In the genomic region with DNA sequence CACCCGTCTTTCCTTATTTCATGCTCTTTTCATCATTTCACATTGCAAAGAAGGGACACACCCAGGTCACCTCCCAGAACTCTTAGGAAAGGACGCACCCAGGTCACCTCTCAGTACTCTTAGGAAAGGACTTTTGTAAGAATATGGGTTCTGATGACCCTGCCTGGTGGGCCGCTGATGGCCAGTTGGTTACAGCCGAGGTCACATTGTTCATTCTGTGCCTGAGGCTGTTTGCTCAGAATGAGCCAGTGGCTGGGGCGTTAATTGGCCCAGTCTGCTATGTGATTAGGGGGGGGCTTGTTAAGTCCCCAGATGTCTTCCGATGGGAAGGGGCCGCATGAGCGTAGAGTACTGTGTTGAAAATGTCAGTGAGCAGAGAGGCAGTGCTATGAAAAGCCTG, we compare ENCODE assay signal across 17 cellular contexts. TPM values are rescaled to one million over a fixed set of nuclear protein-coding genes. Genes with fewer than 3 reads are reported as not detected.
"Had no signal": no experiment of that assay in that cellular context is flagged by ENCODE, and none has a peak within 500 bp of the region (broad histone marks: within the 10 kb centered on the region; RNA-seq: fewer than 3 reads in every experiment).

No MANE protein-coding gene starts in this region.

- ATAC-seq: activated T-helper 17 cell treated with anti-CD3 and anti-CD28 coated beads, Interleukin-2, amount 50 U/mL, for 72 hours; effector memory CD8-positive, alpha-beta T cell; foreskin keratinocyte; pancreas; stimulated activated memory B cell treated with anti-CD40 and anti-IgM and Interleukin-4, amounts not matched to agents 10 μg/mL and 1 μg/mL and 100 μg/mL, for 72 hours had no signal

- H3K36me3 ChIP-seq: pancreas, uterus had no signal

- H3K27ac Mint-ChIP-seq: activated T-helper 17 cell treated with anti-CD3 and anti-CD28 coated beads, Interleukin-2, amount 50 U/mL, for 72 hours; effector memory CD8-positive, alpha-beta T cell; stimulated activated memory B cell treated with anti-CD40 and anti-IgM and Interleukin-4, amounts not matched to agents 10 μg/mL and 1 μg/mL and 100 μg/mL, for 72 hours had no signal

- H3K27me3 ChIP-seq: pancreas, uterus had no signal

- H3K4me1 Mint-ChIP-seq: activated T-helper 17 cell treated with anti-CD3 and anti-CD28 coated beads, Interleukin-2, amount 50 U/mL, for 72 hours; stimulated activated memory B cell treated with anti-CD40 and anti-IgM and Interleukin-4, amounts not matched to agents 10 μg/mL and 1 μg/mL and 100 μg/mL, for 72 hours had no signal

- H3K36me3 Mint-ChIP-seq: stimulated activated memory B cell treated with anti-CD40 and anti-IgM and Interleukin-4, amounts not matched to agents 10 μg/mL and 1 μg/mL and 100 μg/mL, for 72 hours had no signal

- FAIRE-seq: pancreas had no signal

- H3K9me3 ChIP-seq: pancreas had no signal

- H3K4me3 Mint-ChIP-seq: activated T-helper 17 cell treated with anti-CD3 and anti-CD28 coated beads, Interleukin-2, amount 50 U/mL, for 72 hours; effector memory CD8-positive, alpha-beta T cell; neural crest cell; stimulated activated memory B cell treated with anti-CD40 and anti-IgM and Interleukin-4, amounts not matched to agents 10 μg/mL and 1 μg/mL and 100 μg/mL, for 72 hours had no signal

- H3K4me3 ChIP-seq: pancreas, tibial nerve, uterus had no signal

- DNase-seq: activated CD4-positive, CD25-positive, alpha-beta regulatory T cell treated with anti-CD3 and anti-CD28 coated beads, Interleukin-2, amount 50 U/mL, for 72 hours; activated naive CD4-positive, alpha-beta T cell treated with Interleukin-2 at 50 U/mL for 16 hours; dermis blood vessel endothelial cell; effector memory CD8-positive, alpha-beta T cell; foreskin keratinocyte; glutamatergic neuron; hypothalamus; kidney glomerular epithelial cell; midbrain; pancreas; stimulated activated CD4-positive, alpha-beta T cell treated with anti-CD3 and anti-CD28 coated beads, Interleukin-12 subunit alpha, Interleukin-12 subunit beta, amount 100 ng/mL, for 4 hours; stimulated activated CD4-positive, alpha-beta T cell treated with anti-CD3 and anti-CD28 coated beads, Interleukin-2, amount 100 ng/mL, for 24 hours; uterus had no signal

- H3K4me1 ChIP-seq: pancreas, uterus had no signal

- H3K27ac ChIP-seq: foreskin keratinocyte, pancreas, uterus had no signal

RNA-seq across cellular contexts. Expression of gene MLPH, which starts 9.4 kb away (rescaled TPM):
- total RNA-seq: activated T-helper 17 cell treated with anti-CD3 and anti-CD28 coated beads, Interleukin-2, amount 50 U/mL, for 72 hours; neural crest cell had no signal
